ENCODE assay signal across 1 cellular context in genomic region chr19:50679177-50680125, GRCh38.
TF ChIP-seq lines count a peak whose summit lies in the region.

No MANE protein-coding gene starts in this region.

TF ChIP-seq in GM23338, 12 proteins besides CTCF, POLR2A, EP300 and RAD21 (continued from another document):
- TF ChIP-seq REST (IDR thresholded peaks at IDR 0.05; ENCODE audit: unreplicated experiment) (no peak), STAT1 (IDR thresholded peaks at IDR 0.05; ENCODE audit: unreplicated experiment) (no peak), EZH2 (IDR thresholded peaks at IDR 0.05; ENCODE audit: low read depth, unreplicated experiment) (no peak), ETS1 (IDR thresholded peaks at IDR 0.05) (no peak), ZNF462 (CRISPR knock-in tag; IDR thresholded peaks at IDR 0.05) (no peak), ZNF114 (CRISPR knock-in tag; IDR thresholded peaks at IDR 0.05) (no peak), EZH2phosphoT487 (IDR thresholded peaks at IDR 0.05; ENCODE audit: unreplicated experiment) (no peak), POLR2AphosphoS5 (IDR thresholded peaks at IDR 0.05; ENCODE audit: low read depth) (no peak), NANOG (IDR thresholded peaks at IDR 0.05; ENCODE audit: borderline replicate concordance) (no peak), ZNF331 (CRISPR knock-in tag; IDR thresholded peaks at IDR 0.05; ENCODE audit: low read depth) (no peak), CREB1 (CRISPR knock-in tag; IDR thresholded peaks at IDR 0.05; ENCODE audit: low read depth) (no peak)
TF ChIP-seq in GM23338: peak in this region for 0.
